In the genomic region with DNA sequence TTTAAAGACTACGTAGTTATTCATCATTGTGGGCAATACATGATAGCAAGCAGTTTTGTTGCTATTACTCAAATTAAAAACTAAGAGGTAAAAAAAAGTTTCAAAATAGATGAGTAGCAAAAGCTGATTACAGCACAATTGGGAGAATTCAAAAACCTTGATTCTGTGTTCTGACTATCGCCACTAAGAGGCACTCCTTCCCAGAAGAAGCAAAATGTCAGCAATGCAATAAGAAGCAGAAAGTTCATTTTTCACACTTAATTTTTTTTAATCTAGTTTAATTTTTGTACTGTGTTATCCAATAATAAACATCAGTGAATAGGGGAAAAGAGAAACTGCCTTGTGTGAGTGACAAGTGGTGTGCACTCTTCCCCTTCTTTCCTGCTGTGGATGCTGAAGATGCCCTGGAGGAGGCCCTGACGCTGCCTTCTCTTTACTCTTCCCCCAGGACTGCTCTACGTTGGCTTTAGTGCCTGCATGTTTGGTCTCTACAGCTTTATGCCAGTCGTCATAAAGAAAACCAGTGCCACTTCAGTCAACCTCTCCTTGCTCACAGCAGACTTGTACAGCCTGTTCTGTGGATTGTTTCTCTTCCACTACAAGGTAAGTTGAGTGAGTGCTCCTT, we compare ENCODE assay signal across 2 cellular contexts.
TF ChIP-seq lines count a peak whose summit lies in the region.

No MANE protein-coding gene starts in this region.

TF ChIP-seq in GM12878, 131 proteins besides CTCF, POLR2A, EP300 and RAD21:
- TF ChIP-seq SMAD1 (IDR thresholded peaks at IDR 0.05; ENCODE audit: low read depth, partially characterized antibody) (no peak), SMC3 (IDR thresholded peaks at IDR 0.05; ENCODE audit: borderline replicate concordance, low read length) (peak; percentile 22; the same call in 1 of the 2 replicates), SUZ12 (IDR thresholded peaks at IDR 0.05; ENCODE audit: unreplicated experiment) (no peak), FOXK2 (IDR thresholded peaks at IDR 0.05) (no peak), CBX3 (IDR thresholded peaks at IDR 0.05; ENCODE audit: borderline replicate concordance, low read depth) (no peak)
- TF ChIP-seq, protein P1, sequence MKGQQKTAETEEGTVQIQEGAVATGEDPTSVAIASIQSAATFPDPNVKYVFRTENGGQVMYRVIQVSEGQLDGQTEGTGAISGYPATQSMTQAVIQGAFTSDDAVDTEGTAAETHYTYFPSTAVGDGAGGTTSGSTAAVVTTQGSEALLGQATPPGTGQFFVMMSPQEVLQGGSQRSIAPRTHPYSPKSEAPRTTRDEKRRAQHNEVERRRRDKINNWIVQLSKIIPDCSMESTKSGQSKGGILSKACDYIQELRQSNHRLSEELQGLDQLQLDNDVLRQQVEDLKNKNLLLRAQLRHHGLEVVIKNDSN (IDR thresholded peaks at IDR 0.05; ENCODE audit: borderline replicate concordance, extremely low read length, insufficient read depth, low read depth, low read length): no peak

TF ChIP-seq in HepG2, 621 proteins besides CTCF, POLR2A, EP300 and RAD21:
- no peak for TF ChIP-seq ZNF598 (CRISPR knock-in tag; IDR thresholded peaks at IDR 0.05; ENCODE audit: borderline replicate concordance)
- peak; percentile 42 for TF ChIP-seq STAG1 (CRISPR knock-in tag; IDR thresholded peaks at IDR 0.05)
- TF ChIP-seq ETS1 (CRISPR knock-in tag; IDR thresholded peaks at IDR 0.05): no peak
